Comparison of ENCODE assay signal across 11 cellular contexts in genomic region chr6:169810066-169810989, GRCh38. TPM values are rescaled to one million over a fixed set of nuclear protein-coding genes. Genes with fewer than 3 reads are reported as not detected.
DNase-seq lines count a peak whose midpoint lies in the region; ATAC-seq and TF ChIP-seq lines count a peak whose summit lies in the region.
"Had no signal": no experiment of that assay in that cellular context is flagged by ENCODE, and none has a peak within 500 bp of the region (broad histone marks: within the 10 kb centered on the region; RNA-seq: fewer than 3 reads in every experiment).

No MANE protein-coding gene starts in this region.

- H3K79me2 ChIP-seq in H9 (ENCODE audit: insufficient read depth, low read length) = no peaks in the 10 kb centered on the region
- no peaks in the 10 kb centered on the region for H3K79me2 ChIP-seq in parathyroid adenoma

- H3K4me1 Mint-ChIP-seq in H9 = peaks cover 16 to 22% of the 10 kb centered on the region in 2 experiments

- H2BK120ac ChIP-seq in H9 (ENCODE audit: low read depth, low read length, poor library complexity, severe bottlenecking) = no peak overlapping the region

- H3K27ac Mint-ChIP-seq in H9 = peak overlapping the region in 1 of 3 experiments; percentile 90; a peak in 2 of 7 replicates

- H2AFZ ChIP-seq in H9 (ENCODE audit: low read length) (no peak overlapping the region), parathyroid adenoma (peak overlapping the region; percentile 23)

- no peak overlapping the region for H3K27ac ChIP-seq in H9 (ENCODE audit: insufficient read length, low read depth, low read length)
- no peak overlapping the region for H3K27ac ChIP-seq in parathyroid adenoma
- H3K27ac ChIP-seq in uterus = no peak overlapping the region
- H3K27ac ChIP-seq: SJSA1 had no signal

- no peak for TF ChIP-seq CTCF in H9 (conservative IDR thresholded peaks at IDR 0.05)
- no peak for TF ChIP-seq CTCF in epithelial cell of esophagus (IDR thresholded peaks at IDR 0.05; ENCODE audit: insufficient read depth, low read depth, low read length, missing control alignments)
- TF ChIP-seq CTCF in parathyroid adenoma (IDR thresholded peaks at IDR 0.05) = no peak
- no peak for TF ChIP-seq CTCF in uterus (IDR thresholded peaks at IDR 0.05)

- no peaks in the 10 kb centered on the region for H3K9me3 ChIP-seq in H9 (ENCODE audit: control insufficient read depth, low read depth, low read length)
- H3K9me3 ChIP-seq in parathyroid adenoma (ENCODE audit: control insufficient read depth, low read length) = no peaks in the 10 kb centered on the region
- H3K9me3 ChIP-seq in uterus = no peaks in the 10 kb centered on the region
- H3K9me3 ChIP-seq: SJSA1 had no signal

- H3K36me3 ChIP-seq in parathyroid adenoma (ENCODE audit: control insufficient read depth, insufficient read depth, low read length) (no peaks in the 10 kb centered on the region), uterus (no peaks in the 10 kb centered on the region)
- H3K36me3 ChIP-seq: SJSA1 had no signal

- H3K27me3 ChIP-seq in H9 (ENCODE audit: insufficient read depth, low read length) (no peaks in the 10 kb centered on the region), parathyroid adenoma (ENCODE audit: control insufficient read depth, insufficient read depth, low read length) (no peaks in the 10 kb centered on the region), uterus (no peaks in the 10 kb centered on the region)
- H3K27me3 ChIP-seq: SJSA1 had no signal

- ATAC-seq in GM21360 (IDR thresholded peaks at IDR 0.05; ENCODE audit: unreplicated experiment) = no peak

- H3T11ph ChIP-seq in H9 (ENCODE audit: low read length) = no peak overlapping the region

- no peak overlapping the region for H3K23ac ChIP-seq in H9 (ENCODE audit: insufficient read length, low read depth, low read length)

- no peak overlapping the region for H4K8ac ChIP-seq in H9 (replicated peaks; ENCODE audit: insufficient read length, low read depth, low read length)

- H3K9ac ChIP-seq in H9 (ENCODE audit: extremely low read depth, insufficient read length, low read length) = no peak overlapping the region
- H3K9ac ChIP-seq in parathyroid adenoma = no peak overlapping the region

- no peaks in the 10 kb centered on the region for H3K23me2 ChIP-seq in H9 (ENCODE audit: insufficient read length, low read depth, low read length, poor library complexity, severe bottlenecking)

- DNase-seq in H9 (peak; percentile 84), NCI-H748 (lab: John Stamatoyannopoulos, UW; ENCODE audit: unreplicated experiment) (peak; percentile 90), epithelial cell of esophagus (ENCODE audit: low read depth) (peak; percentile 22), NCI-H187 treated with DMSO at 0.1 percent for 48 hours (lab: John Stamatoyannopoulos, UW) (no peak), uterus (no peak)
- DNase-seq: activated CD4-positive, alpha-beta T cell treated with anti-CD3 and anti-CD28 coated beads, Interleukin-2, amount 50 U/mL, for 4 hours; DMS 273 treated with DMSO at 0.1 percent for 48 hours; effector memory CD4-positive, alpha-beta T cell had no signal

- no peak overlapping the region for H3K4me3 ChIP-seq in epithelial cell of esophagus (ENCODE audit: low read length)
- no peak overlapping the region for H3K4me3 ChIP-seq in parathyroid adenoma (ENCODE audit: low read depth, low read length)
- no peak overlapping the region for H3K4me3 ChIP-seq in uterus
- H3K4me3 ChIP-seq: SJSA1 had no signal

- H3K4me1 ChIP-seq in H9 (ENCODE audit: insufficient read depth, low read length) (no peaks in the 10 kb centered on the region), parathyroid adenoma (no peaks in the 10 kb centered on the region), uterus (no peaks in the 10 kb centered on the region)
- H3K4me1 ChIP-seq: SJSA1 had no signal

- H3K14ac ChIP-seq in H9 (ENCODE audit: insufficient read depth, low read length) = no peak overlapping the region

- no peaks in the 10 kb centered on the region for H3K79me1 ChIP-seq in H9 (ENCODE audit: insufficient read depth, low read depth, low read length, poor library complexity, severe bottlenecking)

- TF ChIP-seq POLR2A in uterus (IDR thresholded peaks at IDR 0.05) = no peak

- WGBS in H9 (ENCODE audit: extremely low coverage, insufficient read length, low lambda C conversion rate) = no CpG with 5 or more reads among the region's 18 CpGs

- H2AK5ac ChIP-seq in H9 (ENCODE audit: insufficient read length, low read length) = no peak overlapping the region

- H2BK12ac ChIP-seq in H9 (ENCODE audit: insufficient read length, low read depth, low read length) = no peak overlapping the region

- no peak overlapping the region for H2BK5ac ChIP-seq in H9 (ENCODE audit: insufficient read length, low read length)

- no peaks in the 10 kb centered on the region for H4K20me1 ChIP-seq in H9 (ENCODE audit: control insufficient read depth, insufficient read depth, insufficient read length)

- H4K91ac ChIP-seq in H9 (ENCODE audit: insufficient read length, low read depth, low read length) = no peak overlapping the region

- H3K4me3 Mint-ChIP-seq in H9 = no peak overlapping the region

- intact Hi-C loops in uterus (cut with DNase I; ENCODE audit: low total_unique reads) = no loop called here

- peaks cover 7% of the 10 kb centered on the region in 2 experiments for H3K9me3 Mint-ChIP-seq in H9

- no peak overlapping the region for H3K56ac ChIP-seq in H9 (ENCODE audit: insufficient read length, low read depth, low read length)

- H2BK20ac ChIP-seq in H9 (ENCODE audit: low read depth, low read length, poor library complexity, severe bottlenecking) = no peak overlapping the region

- peaks cover 26% of the 10 kb centered on the region for H3K27me3 Mint-ChIP-seq in H9 (ENCODE audit: low read depth)

- H3K4ac ChIP-seq in H9 (ENCODE audit: low read depth, low read length) = no peak overlapping the region

- no peak overlapping the region for H2BK15ac ChIP-seq in H9 (ENCODE audit: low read depth, low read length)

- H3K4me2 ChIP-seq in H9 (ENCODE audit: insufficient read depth, insufficient read length, low read length) (no peak overlapping the region), parathyroid adenoma (ENCODE audit: low read length) (no peak overlapping the region)

- H3K18ac ChIP-seq in H9 (ENCODE audit: insufficient read length, low read depth, low read length) = no peak overlapping the region

- H3K36me3 Mint-ChIP-seq in H9 (ENCODE audit: insufficient read depth in 1 of 3, low read depth in 3 of 3) = peaks cover 0 to 5% (median 3%) of the 10 kb centered on the region in 3 experiments; a peak in 5 of 7 replicates

- H4K5ac ChIP-seq in H9 (ENCODE audit: insufficient read length, low read depth, low read length) = no peak overlapping the region

RNA-seq across cellular contexts. Expression of gene ERMARD, which starts 58.9 kb away (rescaled TPM):
- 11.7 and 13.6 TPM in 2 replicates for total RNA-seq in H9 (2021)
- total RNA-seq in uterus = 10 to 100 TPM; 13.5 to 37.1 (median 28.6) TPM

RNA-seq across cellular contexts. Expression of gene DYNLT2, which starts 59.0 kb away (rescaled TPM):
- total RNA-seq in H9 (2021) (1.3 and 1.8 TPM in 2 replicates), uterus (1 to 10 TPM in 2 of 4 donors, under 1 TPM in 1, not detected in 1; 0.26 to 3.0 (median 2.7) TPM)

Comparison
In these comparisons a context has a peak if more than half of its experiments do, and no peak if none do; other contexts are left out.
1. DNase-seq: peak in H9 (single experiment), NCI-H748 (single experiment) and epithelial cell of esophagus (single experiment); none in NCI-H187 treated with DMSO at 0.1 percent for 48 hours (single experiment) and uterus (0 of 2).